Comparison of ENCODE assay signal across 1 cellular context in the genomic region with DNA sequence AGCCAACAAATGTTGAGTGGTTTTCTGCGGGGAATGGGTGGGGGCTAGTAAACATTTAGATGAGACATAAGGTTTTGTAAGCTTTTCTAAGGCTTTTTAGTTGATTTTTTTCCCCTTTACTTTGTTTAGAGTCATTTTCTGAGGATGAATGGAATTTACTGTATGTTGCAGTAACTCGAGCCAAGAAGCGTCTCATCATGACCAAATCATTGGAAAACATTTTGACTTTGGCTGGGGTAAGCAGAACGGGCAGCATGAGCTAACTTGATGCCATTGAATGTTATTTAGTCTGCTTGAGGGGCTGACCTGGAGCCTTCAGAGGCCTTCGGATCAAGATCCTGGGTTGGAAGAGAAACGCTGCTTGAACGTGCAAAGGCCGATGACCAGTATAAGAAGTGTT.
TF ChIP-seq lines count a peak whose summit lies in the region.

No MANE protein-coding gene starts in this region.

TF ChIP-seq in IMR-90, 13 proteins besides CTCF, POLR2A, EP300 and RAD21:
- TF ChIP-seq CEBPB (IDR thresholded peaks at IDR 0.05; ENCODE audit: low read depth, low read length) (peak; percentile 29; the same call in 1 of the 2 replicates), MAFK (IDR thresholded peaks at IDR 0.05; ENCODE audit: low read depth, low read length) (peak; percentile 60), NFE2L2 (IDR thresholded peaks at IDR 0.05; ENCODE audit: low read depth, low read length) (no peak)
